ENCODE assay signal across 11 cellular contexts in the genomic region with DNA sequence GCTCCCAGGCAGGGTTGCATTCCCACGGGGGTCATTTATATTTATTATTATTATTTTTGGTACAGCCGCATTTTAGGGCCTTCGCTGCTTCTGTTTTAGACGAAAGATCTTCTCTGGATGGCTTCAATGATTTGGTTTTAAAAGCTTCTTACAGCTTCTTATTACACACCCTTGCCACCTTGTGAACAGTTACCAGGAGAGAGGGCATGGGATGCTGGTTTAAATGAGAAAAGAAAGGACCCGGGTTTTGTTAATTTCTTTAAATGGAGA. TPM values are rescaled to one million over a fixed set of nuclear protein-coding genes. Genes with fewer than 3 reads are reported as not detected.
DNase-seq lines count a peak whose midpoint lies in the region; ATAC-seq and TF ChIP-seq lines count a peak whose summit lies in the region.
"Had no signal": no experiment of that assay in that cellular context is flagged by ENCODE, and none has a peak within 500 bp of the region (broad histone marks: within the 10 kb centered on the region; RNA-seq: fewer than 3 reads in every experiment).

No MANE protein-coding gene starts in this region.

- peaks cover 0 to 70% (median 0%) of the 10 kb centered on the region in 5 donors for H3K27me3 Mint-ChIP-seq in naive thymus-derived CD4-positive, alpha-beta T cell

- in situ Hi-C loops in brain microvascular endothelial cell (cut with HindIII; ENCODE audit: low pct_ligation_motif_present, low sequenced_read_pairs): loop anchor here (25.0 kb wide), 2 partner anchors 182 to 357 kb away; no protein-coding TSS in a partner anchor

- no peaks in the 10 kb centered on the region for H3K36me3 Mint-ChIP-seq in naive thymus-derived CD4-positive, alpha-beta T cell

- H3K9me3 ChIP-seq in right atrium auricular region: no peaks in the 10 kb centered on the region
- H3K9me3 ChIP-seq in naive thymus-derived CD4-positive, alpha-beta T cell (ENCODE audit: control insufficient read depth in 2 of 3, low read length in 3 of 3): no peaks in the 10 kb centered on the region

- H3K27ac ChIP-seq in right atrium auricular region (peak overlapping the region; percentile 14 to 35), brain microvascular endothelial cell (no peak overlapping the region), urinary bladder (ENCODE audit: low read depth) (no peak overlapping the region)
- no peak overlapping the region for H3K27ac ChIP-seq in naive thymus-derived CD4-positive, alpha-beta T cell (ENCODE audit: low read depth, low read length)

- ATAC-seq in left cardiac atrium (no peak), sciatic nerve (no peak)
- ATAC-seq in naive thymus-derived CD4-positive, alpha-beta T cell: no peak

- H3K36me3 ChIP-seq in right atrium auricular region: no peaks in the 10 kb centered on the region
- H3K36me3 ChIP-seq in brain microvascular endothelial cell (replicated peaks): no peaks in the 10 kb centered on the region
- H3K36me3 ChIP-seq in naive thymus-derived CD4-positive, alpha-beta T cell (ENCODE audit: control insufficient read depth in 2 of 3, insufficient read depth in 3 of 3, low read length in 3 of 3): no peaks in the 10 kb centered on the region
- H3K36me3 ChIP-seq in urinary bladder (ENCODE audit: insufficient read depth): no peaks in the 10 kb centered on the region

- CTCF ChIA-PET in naive thymus-derived CD4-positive, alpha-beta T cell (lab: Charles Lee): interaction anchor here (1.4 kb wide), 1 partner anchor 9 kb away, joined by 9 read pairs; no protein-coding TSS in a partner anchor

- H3K9me3 Mint-ChIP-seq in naive thymus-derived CD4-positive, alpha-beta T cell: no peaks in the 10 kb centered on the region

- peak overlapping the region in 9 of 10 donors; percentile 89 to 100 (median 95) for H3K4me3 Mint-ChIP-seq in naive thymus-derived CD4-positive, alpha-beta T cell

- POLR2A ChIA-PET in naive thymus-derived CD4-positive, alpha-beta T cell (lab: Charles Lee): interaction anchor here (5.6 kb wide), 1 partner anchor 99 kb away, joined by 28 read pairs; no protein-coding TSS in a partner anchor

- peaks cover 28 to 79% (median 70%) of the 10 kb centered on the region in 7 donors for H3K4me1 Mint-ChIP-seq in naive thymus-derived CD4-positive, alpha-beta T cell

- DNase-seq in right atrium auricular region (ENCODE audit: low spot score): peak; percentile 56
- no peak for DNase-seq in left cardiac atrium
- no peak for DNase-seq in brain microvascular endothelial cell
- DNase-seq in naive thymus-derived CD4-positive, alpha-beta T cell: no peak
- no peak for DNase-seq in SW480 (ENCODE audit: low spot score)
- DNase-seq in sciatic nerve (ENCODE audit: low spot score): no peak
- DNase-seq in SW 1271 (lab: John Stamatoyannopoulos, UW): no peak
- DNase-seq: amniotic stem cell, hippocampal formation, NCI-H2227 treated with DMSO at 0.1 percent for 48 hours had no signal

- TF ChIP-seq CTCF in right atrium auricular region (IDR thresholded peaks at IDR 0.05): no peak
- no peak for TF ChIP-seq CTCF in brain microvascular endothelial cell (IDR thresholded peaks at IDR 0.05; ENCODE audit: low read depth, low read length, missing control alignments)

- 60% methylated on average over 5 of the region's 5 CpGs for WGBS in urinary bladder

- H3K4me1 ChIP-seq in right atrium auricular region (peaks cover 0 to 34% of the 10 kb centered on the region in 2 donors), urinary bladder (ENCODE audit: insufficient read depth) (no peaks in the 10 kb centered on the region)
- H3K4me1 ChIP-seq in naive thymus-derived CD4-positive, alpha-beta T cell (ENCODE audit: control insufficient read depth in 2 of 2, insufficient read depth in 2 of 2, low read length in 2 of 2): peaks cover 0 to 20% of the 10 kb centered on the region in 2 donors

- no peaks in the 10 kb centered on the region for H3K27me3 ChIP-seq in right atrium auricular region
- H3K27me3 ChIP-seq in brain microvascular endothelial cell (replicated peaks): peaks cover 2% of the 10 kb centered on the region
- no peaks in the 10 kb centered on the region for H3K27me3 ChIP-seq in naive thymus-derived CD4-positive, alpha-beta T cell (ENCODE audit: control insufficient read depth in 2 of 2, insufficient read depth in 2 of 2, low read length in 2 of 2)

- peak overlapping the region in 3 of 9 donors; percentile 81 to 90 (median 89) for H3K27ac Mint-ChIP-seq in naive thymus-derived CD4-positive, alpha-beta T cell

- H3K4me3 ChIP-seq in right atrium auricular region (peak overlapping the region; percentile 52 to 69), brain microvascular endothelial cell (ENCODE audit: low read depth, low read length) (peak overlapping the region; percentile 84), urinary bladder (ENCODE audit: low read depth, low read length) (peak overlapping the region; percentile 75)
- H3K4me3 ChIP-seq in naive thymus-derived CD4-positive, alpha-beta T cell (ENCODE audit: low read length): no peak overlapping the region

- intact Hi-C loops in left cardiac atrium (cut with DNase I) (no loop called here), sciatic nerve (cut with DNase I) (no loop called here)
- intact Hi-C loops in naive thymus-derived CD4-positive, alpha-beta T cell (cut with micrococcal nuclease): no loop called here

RNA-seq across cellular contexts. Expression of gene SH3RF3, which starts 1.7 kb away (rescaled TPM):
- total RNA-seq in right atrium auricular region (1 to 10 TPM; 8.0 to 8.8 TPM), left cardiac atrium (1 to 10 TPM; 8.8 to 9.4 TPM), urinary bladder (3.6 TPM), sciatic nerve (6.4 TPM)
- total RNA-seq in naive thymus-derived CD4-positive, alpha-beta T cell: 10 to 100 TPM in 2 of 5 experiments, 1 to 10 TPM in 2, under 1 TPM in 1; 0.19 to 11.5 (median 6.1) TPM
- polyA plus RNA-seq in naive thymus-derived CD4-positive, alpha-beta T cell: 1 to 10 TPM; 1.3 to 3.5 TPM
- 12.6 TPM for polyA plus RNA-seq in urinary bladder

Comparison
In these comparisons a context has a peak if more than half of its experiments do, and no peak if none do; other contexts are left out.
1. H3K27ac ChIP-seq: peak in right atrium auricular region (2 of 2); none in brain microvascular endothelial cell (single experiment), naive thymus-derived CD4-positive, alpha-beta T cell (single experiment) and urinary bladder (single experiment).